12 cellular contexts compared by ENCODE assay signal in genomic region chr4:113069212-113069892, GRCh38. TPM values are rescaled to one million over a fixed set of nuclear protein-coding genes. Genes with fewer than 3 reads are reported as not detected.
DNase-seq lines count a peak whose midpoint lies in the region; ATAC-seq and TF ChIP-seq lines count a peak whose summit lies in the region.
"Had no signal": no experiment of that assay in that cellular context is flagged by ENCODE, and none has a peak within 500 bp of the region (broad histone marks: within the 10 kb centered on the region; RNA-seq: fewer than 3 reads in every experiment).

No MANE protein-coding gene starts in this region.

- no peaks in the 10 kb centered on the region for H3K9me3 ChIP-seq in MG63
- H3K9me3 ChIP-seq: colonic mucosa, gastrocnemius medialis had no signal

- no peaks in the 10 kb centered on the region for H3K27me3 ChIP-seq in MG63
- H3K27me3 ChIP-seq: colonic mucosa, gastrocnemius medialis had no signal

- no peak for TF ChIP-seq CTCF in fibroblast of villous mesenchyme (IDR thresholded peaks at IDR 0.05; ENCODE audit: insufficient read depth, low read depth, low read length)

- H3K36me3 ChIP-seq in MG63 = no peaks in the 10 kb centered on the region
- H3K36me3 ChIP-seq: colonic mucosa, gastrocnemius medialis had no signal

- no peak for ATAC-seq in GM18870 (IDR thresholded peaks at IDR 0.05; ENCODE audit: unreplicated experiment)
- ATAC-seq: gastrocnemius medialis had no signal

- DNase-seq in COR-L47 (lab: John Stamatoyannopoulos, UW) (peak; percentile 31), LHCN-M2 (ENCODE audit: low read depth) (peak; percentile 72), SKM-1 (lab: John Stamatoyannopoulos, UW; ENCODE audit: unreplicated experiment) (peak; percentile 28), fibroblast of villous mesenchyme (ENCODE audit: low read depth) (peak; percentile 38), activated T-cell treated with anti-CD3 and anti-CD28 coated beads for 4 hours (no peak), MG63 (no peak)
- DNase-seq in activated CD8-positive, alpha-beta memory T cell treated with anti-CD3 and anti-CD28 coated beads for 24 hours = no peak
- DNase-seq: AML-193, colonic mucosa, gastrocnemius medialis, SIG-M5 had no signal

- no peak overlapping the region for H3K4me3 ChIP-seq in fibroblast of villous mesenchyme (ENCODE audit: low read depth, low read length)
- H3K4me3 ChIP-seq in MG63 = no peak overlapping the region
- H3K4me3 ChIP-seq: colonic mucosa, gastrocnemius medialis had no signal

RNA-seq across cellular contexts. Expression of gene ANK2, which starts 19.9 kb away (rescaled TPM):
- total RNA-seq in LHCN-M2 (2014; rRNA removed) (16.2 and 19.5 TPM in 2 replicates), fibroblast of villous mesenchyme (15.1 and 23.2 TPM in 2 replicates)
- 6.6 TPM for polyA plus RNA-seq in LHCN-M2 (2012)
- 5.6 and 6.0 TPM in 2 replicates for total RNA-seq in MG63 (2014; rRNA removed; shearing (Covaris generic); ENCODE audit: low replicate concordance)

Comparison
In these comparisons a context has a peak if more than half of its experiments do, and no peak if none do; other contexts are left out.
1. DNase-seq: peak in COR-L47 (single experiment), LHCN-M2 (single experiment), SKM-1 (single experiment) and fibroblast of villous mesenchyme (single experiment); none in activated T-cell treated with anti-CD3 and anti-CD28 coated beads for 4 hours (single experiment), activated CD8-positive, alpha-beta memory T cell treated with anti-CD3 and anti-CD28 coated beads for 24 hours (single experiment) and MG63 (single experiment).